Comparison of ENCODE assay signal across 1 cellular context in the genomic region with DNA sequence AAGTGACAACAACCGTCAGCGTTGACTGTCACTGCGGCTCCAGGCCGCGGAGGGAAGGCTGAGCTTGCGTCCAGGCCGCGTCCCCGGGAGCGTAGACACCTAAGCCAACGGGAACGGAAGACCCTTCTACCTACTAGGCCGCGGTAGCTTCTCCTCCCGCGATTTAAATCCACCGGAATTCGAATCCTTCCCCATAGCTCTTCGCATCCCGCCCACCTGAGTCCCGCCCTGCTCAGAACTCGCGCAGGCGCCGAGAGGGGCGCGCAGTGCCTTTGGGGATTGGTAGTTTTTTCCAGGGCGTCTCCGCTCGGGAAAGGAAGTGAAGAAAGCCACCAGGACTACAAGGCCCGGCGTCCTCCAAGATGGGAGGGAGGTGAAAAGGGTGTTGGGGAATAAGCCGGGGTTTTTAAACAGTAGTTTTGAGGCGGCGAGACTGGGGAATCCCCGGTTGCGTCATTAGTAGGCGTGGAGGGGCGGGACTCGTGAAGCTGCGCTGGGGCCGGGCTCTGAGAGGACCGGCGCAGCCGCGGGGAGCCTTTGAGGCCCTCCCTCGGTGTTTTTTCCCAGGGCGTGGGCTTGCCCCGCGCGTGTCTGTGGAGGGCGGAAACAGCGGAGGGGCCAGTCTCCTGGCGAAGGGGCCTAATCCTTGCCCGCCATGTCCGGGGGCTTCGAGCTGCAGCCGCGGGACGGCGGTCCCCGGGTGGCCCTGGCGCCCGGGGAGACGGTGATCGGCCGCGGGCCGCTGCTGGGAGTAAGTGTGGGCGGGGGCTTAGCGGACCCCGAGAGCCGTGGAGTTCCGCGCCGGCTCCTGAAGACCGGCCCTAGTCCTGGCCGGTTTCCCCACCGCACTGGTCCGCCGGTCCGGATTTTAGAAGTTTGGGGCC.
A peak's percentile ranks its signal among the peaks of the same experiment; 100 is the strongest.
TF ChIP-seq lines count a peak whose summit lies in the region.

Gene APLF, plus strand, starts transcription at position 509 of the 884 bp plus-strand sequence. Its CDS starts 147 bp downstream, at position 656.
Gene FBXO48, minus strand, starts transcription at position 218 of the 884 bp plus-strand sequence. CDS start 2,149 bp downstream, outside the sequence.

TF ChIP-seq in HEK293, 187 proteins besides CTCF, POLR2A, EP300 and RAD21 (continued from another document and continues in another):
- TF ChIP-seq, protein P1, sequence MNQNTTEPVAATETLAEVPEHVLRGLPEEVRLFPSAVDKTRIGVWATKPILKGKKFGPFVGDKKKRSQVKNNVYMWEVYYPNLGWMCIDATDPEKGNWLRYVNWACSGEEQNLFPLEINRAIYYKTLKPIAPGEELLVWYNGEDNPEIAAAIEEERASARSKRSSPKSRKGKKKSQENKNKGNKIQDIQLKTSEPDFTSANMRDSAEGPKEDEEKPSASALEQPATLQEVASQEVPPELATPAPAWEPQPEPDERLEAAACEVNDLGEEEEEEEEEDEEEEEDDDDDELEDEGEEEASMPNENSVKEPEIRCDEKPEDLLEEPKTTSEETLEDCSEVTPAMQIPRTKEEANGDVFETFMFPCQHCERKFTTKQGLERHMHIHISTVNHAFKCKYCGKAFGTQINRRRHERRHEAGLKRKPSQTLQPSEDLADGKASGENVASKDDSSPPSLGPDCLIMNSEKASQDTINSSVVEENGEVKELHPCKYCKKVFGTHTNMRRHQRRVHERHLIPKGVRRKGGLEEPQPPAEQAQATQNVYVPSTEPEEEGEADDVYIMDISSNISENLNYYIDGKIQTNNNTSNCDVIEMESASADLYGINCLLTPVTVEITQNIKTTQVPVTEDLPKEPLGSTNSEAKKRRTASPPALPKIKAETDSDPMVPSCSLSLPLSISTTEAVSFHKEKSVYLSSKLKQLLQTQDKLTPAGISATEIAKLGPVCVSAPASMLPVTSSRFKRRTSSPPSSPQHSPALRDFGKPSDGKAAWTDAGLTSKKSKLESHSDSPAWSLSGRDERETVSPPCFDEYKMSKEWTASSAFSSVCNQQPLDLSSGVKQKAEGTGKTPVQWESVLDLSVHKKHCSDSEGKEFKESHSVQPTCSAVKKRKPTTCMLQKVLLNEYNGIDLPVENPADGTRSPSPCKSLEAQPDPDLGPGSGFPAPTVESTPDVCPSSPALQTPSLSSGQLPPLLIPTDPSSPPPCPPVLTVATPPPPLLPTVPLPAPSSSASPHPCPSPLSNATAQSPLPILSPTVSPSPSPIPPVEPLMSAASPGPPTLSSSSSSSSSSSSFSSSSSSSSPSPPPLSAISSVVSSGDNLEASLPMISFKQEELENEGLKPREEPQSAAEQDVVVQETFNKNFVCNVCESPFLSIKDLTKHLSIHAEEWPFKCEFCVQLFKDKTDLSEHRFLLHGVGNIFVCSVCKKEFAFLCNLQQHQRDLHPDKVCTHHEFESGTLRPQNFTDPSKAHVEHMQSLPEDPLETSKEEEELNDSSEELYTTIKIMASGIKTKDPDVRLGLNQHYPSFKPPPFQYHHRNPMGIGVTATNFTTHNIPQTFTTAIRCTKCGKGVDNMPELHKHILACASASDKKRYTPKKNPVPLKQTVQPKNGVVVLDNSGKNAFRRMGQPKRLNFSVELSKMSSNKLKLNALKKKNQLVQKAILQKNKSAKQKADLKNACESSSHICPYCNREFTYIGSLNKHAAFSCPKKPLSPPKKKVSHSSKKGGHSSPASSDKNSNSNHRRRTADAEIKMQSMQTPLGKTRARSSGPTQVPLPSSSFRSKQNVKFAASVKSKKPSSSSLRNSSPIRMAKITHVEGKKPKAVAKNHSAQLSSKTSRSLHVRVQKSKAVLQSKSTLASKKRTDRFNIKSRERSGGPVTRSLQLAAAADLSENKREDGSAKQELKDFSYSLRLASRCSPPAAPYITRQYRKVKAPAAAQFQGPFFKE (tag by site-specific recombination; IDR thresholded peaks at IDR 0.05; ENCODE audit: borderline replicate concordance) = no peak
- TF ChIP-seq ZNF426 (tag by site-specific recombination; IDR thresholded peaks at IDR 0.05) (no peak), ZNF266 (tag by site-specific recombination; IDR thresholded peaks at IDR 0.05; ENCODE audit: low read depth) (no peak), ZNF654 (tag by site-specific recombination; IDR thresholded peaks at IDR 0.05; ENCODE audit: low read depth) (no peak), MZF1 (tag by site-specific recombination; IDR thresholded peaks at IDR 0.05; ENCODE audit: borderline replicate concordance) (no peak), ZNF221 (tag by site-specific recombination; IDR thresholded peaks at IDR 0.05; ENCODE audit: borderline replicate concordance) (no peak), ZNF138 (tag by site-specific recombination; IDR thresholded peaks at IDR 0.05; ENCODE audit: borderline replicate concordance) (no peak), ZNF292 (tag by site-specific recombination; IDR thresholded peaks at IDR 0.05; ENCODE audit: borderline replicate concordance, low read depth) (no peak), OVOL3 (tag by site-specific recombination; IDR thresholded peaks at IDR 0.05) (no peak), ZNF391 (tag by site-specific recombination; IDR thresholded peaks at IDR 0.05; ENCODE audit: borderline replicate concordance, low read depth) (no peak), ZNF214 (tag by site-specific recombination; IDR thresholded peaks at IDR 0.05; ENCODE audit: borderline replicate concordance) (no peak), ZNF48 (tag by site-specific recombination; IDR thresholded peaks at IDR 0.05) (no peak), KLF17 (tag by site-specific recombination; IDR thresholded peaks at IDR 0.05) (no peak), BCL6B (tag by site-specific recombination; IDR thresholded peaks at IDR 0.05) (no peak), ZNF280C (tag by site-specific recombination; IDR thresholded peaks at IDR 0.05) (no peak), ZSCAN16 (tag by site-specific recombination; IDR thresholded peaks at IDR 0.05) (no peak), ZNF133 (tag by site-specific recombination; IDR thresholded peaks at IDR 0.05) (no peak), ZNF175 (tag by site-specific recombination; IDR thresholded peaks at IDR 0.05) (no peak), EGR2 (tag by site-specific recombination; IDR thresholded peaks at IDR 0.05; ENCODE audit: low read depth) (peak; percentile 66), ZNF791 (tag by site-specific recombination; IDR thresholded peaks at IDR 0.05) (no peak), ZNF830 (tag by site-specific recombination; IDR thresholded peaks at IDR 0.05; ENCODE audit: low read depth) (no peak), ZNF311 (tag by site-specific recombination; IDR thresholded peaks at IDR 0.05; ENCODE audit: borderline replicate concordance) (no peak), FEZF1 (tag by site-specific recombination; IDR thresholded peaks at IDR 0.05) (no peak)
- TF ChIP-seq, protein P2, sequence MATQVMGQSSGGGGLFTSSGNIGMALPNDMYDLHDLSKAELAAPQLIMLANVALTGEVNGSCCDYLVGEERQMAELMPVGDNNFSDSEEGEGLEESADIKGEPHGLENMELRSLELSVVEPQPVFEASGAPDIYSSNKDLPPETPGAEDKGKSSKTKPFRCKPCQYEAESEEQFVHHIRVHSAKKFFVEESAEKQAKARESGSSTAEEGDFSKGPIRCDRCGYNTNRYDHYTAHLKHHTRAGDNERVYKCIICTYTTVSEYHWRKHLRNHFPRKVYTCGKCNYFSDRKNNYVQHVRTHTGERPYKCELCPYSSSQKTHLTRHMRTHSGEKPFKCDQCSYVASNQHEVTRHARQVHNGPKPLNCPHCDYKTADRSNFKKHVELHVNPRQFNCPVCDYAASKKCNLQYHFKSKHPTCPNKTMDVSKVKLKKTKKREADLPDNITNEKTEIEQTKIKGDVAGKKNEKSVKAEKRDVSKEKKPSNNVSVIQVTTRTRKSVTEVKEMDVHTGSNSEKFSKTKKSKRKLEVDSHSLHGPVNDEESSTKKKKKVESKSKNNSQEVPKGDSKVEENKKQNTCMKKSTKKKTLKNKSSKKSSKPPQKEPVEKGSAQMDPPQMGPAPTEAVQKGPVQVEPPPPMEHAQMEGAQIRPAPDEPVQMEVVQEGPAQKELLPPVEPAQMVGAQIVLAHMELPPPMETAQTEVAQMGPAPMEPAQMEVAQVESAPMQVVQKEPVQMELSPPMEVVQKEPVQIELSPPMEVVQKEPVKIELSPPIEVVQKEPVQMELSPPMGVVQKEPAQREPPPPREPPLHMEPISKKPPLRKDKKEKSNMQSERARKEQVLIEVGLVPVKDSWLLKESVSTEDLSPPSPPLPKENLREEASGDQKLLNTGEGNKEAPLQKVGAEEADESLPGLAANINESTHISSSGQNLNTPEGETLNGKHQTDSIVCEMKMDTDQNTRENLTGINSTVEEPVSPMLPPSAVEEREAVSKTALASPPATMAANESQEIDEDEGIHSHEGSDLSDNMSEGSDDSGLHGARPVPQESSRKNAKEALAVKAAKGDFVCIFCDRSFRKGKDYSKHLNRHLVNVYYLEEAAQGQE (tag by site-specific recombination; IDR thresholded peaks at IDR 0.05) = no peak
- TF ChIP-seq, protein P3, sequence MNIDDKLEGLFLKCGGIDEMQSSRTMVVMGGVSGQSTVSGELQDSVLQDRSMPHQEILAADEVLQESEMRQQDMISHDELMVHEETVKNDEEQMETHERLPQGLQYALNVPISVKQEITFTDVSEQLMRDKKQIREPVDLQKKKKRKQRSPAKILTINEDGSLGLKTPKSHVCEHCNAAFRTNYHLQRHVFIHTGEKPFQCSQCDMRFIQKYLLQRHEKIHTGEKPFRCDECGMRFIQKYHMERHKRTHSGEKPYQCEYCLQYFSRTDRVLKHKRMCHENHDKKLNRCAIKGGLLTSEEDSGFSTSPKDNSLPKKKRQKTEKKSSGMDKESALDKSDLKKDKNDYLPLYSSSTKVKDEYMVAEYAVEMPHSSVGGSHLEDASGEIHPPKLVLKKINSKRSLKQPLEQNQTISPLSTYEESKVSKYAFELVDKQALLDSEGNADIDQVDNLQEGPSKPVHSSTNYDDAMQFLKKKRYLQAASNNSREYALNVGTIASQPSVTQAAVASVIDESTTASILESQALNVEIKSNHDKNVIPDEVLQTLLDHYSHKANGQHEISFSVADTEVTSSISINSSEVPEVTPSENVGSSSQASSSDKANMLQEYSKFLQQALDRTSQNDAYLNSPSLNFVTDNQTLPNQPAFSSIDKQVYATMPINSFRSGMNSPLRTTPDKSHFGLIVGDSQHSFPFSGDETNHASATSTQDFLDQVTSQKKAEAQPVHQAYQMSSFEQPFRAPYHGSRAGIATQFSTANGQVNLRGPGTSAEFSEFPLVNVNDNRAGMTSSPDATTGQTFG (tag by site-specific recombination; IDR thresholded peaks at IDR 0.05; ENCODE audit: borderline replicate concordance) = no peak
- TF ChIP-seq, protein P4, sequence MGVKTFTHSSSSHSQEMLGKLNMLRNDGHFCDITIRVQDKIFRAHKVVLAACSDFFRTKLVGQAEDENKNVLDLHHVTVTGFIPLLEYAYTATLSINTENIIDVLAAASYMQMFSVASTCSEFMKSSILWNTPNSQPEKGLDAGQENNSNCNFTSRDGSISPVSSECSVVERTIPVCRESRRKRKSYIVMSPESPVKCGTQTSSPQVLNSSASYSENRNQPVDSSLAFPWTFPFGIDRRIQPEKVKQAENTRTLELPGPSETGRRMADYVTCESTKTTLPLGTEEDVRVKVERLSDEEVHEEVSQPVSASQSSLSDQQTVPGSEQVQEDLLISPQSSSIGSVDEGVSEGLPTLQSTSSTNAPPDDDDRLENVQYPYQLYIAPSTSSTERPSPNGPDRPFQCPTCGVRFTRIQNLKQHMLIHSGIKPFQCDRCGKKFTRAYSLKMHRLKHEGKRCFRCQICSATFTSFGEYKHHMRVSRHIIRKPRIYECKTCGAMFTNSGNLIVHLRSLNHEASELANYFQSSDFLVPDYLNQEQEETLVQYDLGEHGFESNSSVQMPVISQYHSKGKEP (tag by site-specific recombination; IDR thresholded peaks at IDR 0.05) = no peak
- TF ChIP-seq, protein P5, sequence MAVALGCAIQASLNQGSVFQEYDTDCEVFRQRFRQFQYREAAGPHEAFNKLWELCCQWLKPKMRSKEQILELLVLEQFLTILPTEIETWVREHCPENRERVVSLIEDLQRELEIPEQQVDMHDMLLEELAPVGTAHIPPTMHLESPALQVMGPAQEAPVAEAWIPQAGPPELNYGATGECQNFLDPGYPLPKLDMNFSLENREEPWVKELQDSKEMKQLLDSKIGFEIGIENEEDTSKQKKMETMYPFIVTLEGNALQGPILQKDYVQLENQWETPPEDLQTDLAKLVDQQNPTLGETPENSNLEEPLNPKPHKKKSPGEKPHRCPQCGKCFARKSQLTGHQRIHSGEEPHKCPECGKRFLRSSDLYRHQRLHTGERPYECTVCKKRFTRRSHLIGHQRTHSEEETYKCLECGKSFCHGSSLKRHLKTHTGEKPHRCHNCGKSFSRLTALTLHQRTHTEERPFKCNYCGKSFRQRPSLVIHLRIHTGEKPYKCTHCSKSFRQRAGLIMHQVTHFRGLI (tag by site-specific recombination; IDR thresholded peaks at IDR 0.05) = peak; percentile 56; the same call in 1 of the 2 replicates
